ENCODE assay signal across 8 cellular contexts in genomic region chr19:38930776-38931761, GRCh38. TPM values are rescaled to one million over a fixed set of nuclear protein-coding genes. Genes with fewer than 3 reads are reported as not detected.
DNase-seq lines count a peak whose midpoint lies in the region; ATAC-seq and TF ChIP-seq lines count a peak whose summit lies in the region.

Gene MRPS12, plus strand, starts transcription at chr19:38930944. Its CDS starts 351 bp downstream, at chr19:38931295.

- peak; percentile 98 for DNase-seq in AG09319 (ENCODE audit: extremely low read depth, low read depth)
- peak; percentile 100 for DNase-seq in NCI-H2227 (lab: John Stamatoyannopoulos, UW; ENCODE audit: unreplicated experiment)
- peak; percentile 98 for DNase-seq in WERI-Rb-1
- peak; percentile 99 for DNase-seq in colonic mucosa
- peak; percentile 97 for DNase-seq in kidney glomerular epithelial cell (lab: John Stamatoyannopoulos, UW)
- DNase-seq in stimulated activated CD4-positive, alpha-beta T cell treated with anti-CD3 and anti-CD28 coated beads, Interleukin-1b, Interleukin-23, amount 100 ng/mL, for 24 hours (ENCODE audit: low read depth in 4 of 4, low spot score in 1 of 4): peak; percentile 89 to 97 (median 94)

- H3K9ac ChIP-seq in colonic mucosa (ENCODE audit: low read depth in 2 of 2, low read length in 2 of 2): peak within 1 kb of the TSS; percentile 86 to 95

- ATAC-seq in GM18870 (IDR thresholded peaks at IDR 0.05; ENCODE audit: unreplicated experiment) (peak; percentile 90), HG03108 (IDR thresholded peaks at IDR 0.05; ENCODE audit: unreplicated experiment) (peak; percentile 92)

- H3K4me1 ChIP-seq in colonic mucosa: peaks cover 12% of the 10 kb centered on the region

- H3K27me3 ChIP-seq in WERI-Rb-1 (ENCODE audit: insufficient read depth, low read depth, severe bottlenecking) (no peaks in the 10 kb centered on the region), colonic mucosa (no peaks in the 10 kb centered on the region)

- H3K36me3 ChIP-seq in WERI-Rb-1: peaks cover 19% of the 10 kb centered on the region
- H3K36me3 ChIP-seq in colonic mucosa: no peaks in the 10 kb centered on the region

- peak within 1 kb of the TSS; percentile 98 for H3K4me3 ChIP-seq in WERI-Rb-1 (ENCODE audit: low read depth, low read length)
- H3K4me3 ChIP-seq in colonic mucosa: peak within 1 kb of the TSS; percentile 76

- intact Hi-C loops in colonic mucosa (cut with DNase I): no loop called here

- H3K27ac ChIP-seq in WERI-Rb-1 (peak within 1 kb of the TSS; percentile 96), colonic mucosa (peak within 1 kb of the TSS; percentile 88)

- H3K9me3 ChIP-seq in WERI-Rb-1 (ENCODE audit: severe bottlenecking) (no peaks in the 10 kb centered on the region), colonic mucosa (no peaks in the 10 kb centered on the region)

- TF ChIP-seq CTCF in AG09319 (IDR thresholded peaks at IDR 0.05; ENCODE audit: low read depth, low read length) (no peak), WERI-Rb-1 (IDR thresholded peaks at IDR 0.05; ENCODE audit: low read depth, low read length) (no peak), colonic mucosa (IDR thresholded peaks at IDR 0.05) (no peak)

RNA-seq across cellular contexts. Expression of gene MRPS12, which starts in this region (rescaled TPM):
- 100 to 1,000 TPM in 1 of 2 donors, 10 to 100 TPM in 1; 38.0 to 107 TPM for total RNA-seq in colonic mucosa

Comparison
In these comparisons a context has a peak if more than half of its experiments do, and no peak if none do; other contexts are left out.
1. Peak in every context shown above with its lines: DNase-seq, ATAC-seq, H3K4me3 ChIP-seq and H3K27ac ChIP-seq.